In the genomic region with DNA sequence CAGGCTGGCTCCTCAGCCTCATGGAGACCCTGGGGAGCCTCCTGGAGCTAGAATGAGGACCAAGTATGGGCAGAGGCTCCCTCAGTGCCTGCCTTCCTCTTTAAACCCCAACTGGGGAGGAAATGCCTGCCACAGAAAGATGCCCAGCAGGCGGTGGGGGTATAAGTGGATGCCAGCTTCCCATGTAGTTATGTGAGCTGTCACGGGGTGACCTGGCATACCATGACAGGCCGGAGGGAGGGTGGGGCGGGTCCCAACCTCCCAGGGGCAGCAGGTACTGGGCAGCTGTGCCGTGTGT, we compare ENCODE assay signal across 28 cellular contexts. TPM values are rescaled to one million over a fixed set of nuclear protein-coding genes. Genes with fewer than 3 reads are reported as not detected.
"Had no signal": no experiment of that assay in that cellular context is flagged by ENCODE, and none has a peak within 500 bp of the region (broad histone marks: within the 10 kb centered on the region; RNA-seq: fewer than 3 reads in every experiment).

No MANE protein-coding gene starts in this region.

- ATAC-seq: activated CD8-positive, alpha-beta memory T cell treated with anti-CD3 and anti-CD28 coated beads, Interleukin-2, amount 10 ng/mL, durations not matched to agents 7 days and 5 days; activated naive CD8-positive, alpha-beta T cell treated with anti-CD3 and anti-CD28 coated beads, Interleukin-2, amount 50 U/mL, for 24 hours had no signal

- H3K36me3 ChIP-seq: MG63, WERI-Rb-1 had no signal

- DNase-seq: activated CD4-positive, alpha-beta memory T cell treated with anti-CD3 and anti-CD28 coated beads, Interleukin-2, amount 10 ng/mL, durations not matched to agents 7 days and 5 days; activated CD4-positive, alpha-beta T cell treated with anti-CD3 and anti-CD28 coated beads for 1 hour; activated CD4-positive, alpha-beta T cell treated with anti-CD3 and anti-CD28 coated beads for 48 hours; activated CD4-positive, CD25-positive, alpha-beta regulatory T cell; activated CD8-positive, alpha-beta memory T cell treated with anti-CD3 and anti-CD28 coated beads for 24 hours; activated CD8-positive, alpha-beta memory T cell treated with anti-CD3 and anti-CD28 coated beads, Interleukin-2, amount 10 ng/mL, durations not matched to agents 7 days and 5 days; activated CD8-positive, alpha-beta memory T cell treated with anti-CD3 and anti-CD28 coated beads, Interleukin-2, amount 50 U/mL, for 48 hours; activated effector memory CD4-positive, alpha-beta T cell treated with Interleukin-2 at 50 U/mL for 16 hours; activated naive CD4-positive, alpha-beta T cell treated with anti-CD3 and anti-CD28 coated beads, Interleukin-2, amount 10 ng/mL, durations not matched to agents 7 days and 5 days; activated naive CD8-positive, alpha-beta T cell treated with anti-CD3 and anti-CD28 coated beads, Interleukin-2, amount 50 U/mL, for 24 hours; activated T-cell treated with anti-CD3 and anti-CD28 coated beads, Interleukin-2, amount 50 U/mL, for 48 hours; anterior cingulate cortex; central memory CD4-positive, alpha-beta T cell; Karpas-422; MG63; NCI-H1048; NCI-H1436 treated with DMSO at 0.1 percent for 48 hours; NCI-H345; NCI-H748 treated with DMSO at 0.1 percent for 48 hours; OCI-M1; Right ventricle myocardium superior; SW 1271; T-helper 1 cell; T-helper 2 cell; T-helper 9 cell had no signal

- H3K27me3 Mint-ChIP-seq: activated naive CD8-positive, alpha-beta T cell had no signal

- H3K4me3 Mint-ChIP-seq: activated CD4-positive, alpha-beta memory T cell treated with anti-CD3 and anti-CD28 coated beads, Interleukin-2, amount 10 ng/mL, durations not matched to agents 7 days and 5 days; activated CD8-positive, alpha-beta memory T cell treated with anti-CD3 and anti-CD28 coated beads, Interleukin-2, amount 10 ng/mL, durations not matched to agents 7 days and 5 days; activated naive CD4-positive, alpha-beta T cell treated with anti-CD3 and anti-CD28 coated beads, Interleukin-2, amount 10 ng/mL, durations not matched to agents 7 days and 5 days; activated naive CD8-positive, alpha-beta T cell; activated naive CD8-positive, alpha-beta T cell treated with anti-CD3 and anti-CD28 coated beads, Interleukin-2, amount 50 U/mL, for 24 hours; brain had no signal

- H3K27me3 ChIP-seq: MG63 had no signal

- H3K9me3 ChIP-seq: MG63 had no signal

- H3K27ac Mint-ChIP-seq: activated CD4-positive, alpha-beta memory T cell treated with anti-CD3 and anti-CD28 coated beads, Interleukin-2, amount 10 ng/mL, durations not matched to agents 7 days and 5 days; activated CD8-positive, alpha-beta memory T cell treated with anti-CD3 and anti-CD28 coated beads, Interleukin-2, amount 10 ng/mL, durations not matched to agents 7 days and 5 days; activated naive CD4-positive, alpha-beta T cell treated with anti-CD3 and anti-CD28 coated beads, Interleukin-2, amount 10 ng/mL, durations not matched to agents 7 days and 5 days; activated naive CD8-positive, alpha-beta T cell; activated naive CD8-positive, alpha-beta T cell treated with anti-CD3 and anti-CD28 coated beads, Interleukin-2, amount 50 U/mL, for 24 hours had no signal

- H3K36me3 Mint-ChIP-seq: activated CD8-positive, alpha-beta memory T cell treated with anti-CD3 and anti-CD28 coated beads, Interleukin-2, amount 10 ng/mL, durations not matched to agents 7 days and 5 days; activated naive CD4-positive, alpha-beta T cell treated with anti-CD3 and anti-CD28 coated beads, Interleukin-2, amount 10 ng/mL, durations not matched to agents 7 days and 5 days; activated naive CD8-positive, alpha-beta T cell; brain had no signal

- H3K4me3 ChIP-seq: MG63 had no signal

- H3K9me3 Mint-ChIP-seq: activated CD4-positive, alpha-beta memory T cell treated with anti-CD3 and anti-CD28 coated beads, Interleukin-2, amount 10 ng/mL, durations not matched to agents 7 days and 5 days; activated naive CD4-positive, alpha-beta T cell treated with anti-CD3 and anti-CD28 coated beads, Interleukin-2, amount 10 ng/mL, durations not matched to agents 7 days and 5 days; activated naive CD8-positive, alpha-beta T cell treated with anti-CD3 and anti-CD28 coated beads, Interleukin-2, amount 50 U/mL, for 24 hours; brain had no signal

- H3K4me1 Mint-ChIP-seq: activated CD4-positive, alpha-beta memory T cell treated with anti-CD3 and anti-CD28 coated beads, Interleukin-2, amount 10 ng/mL, durations not matched to agents 7 days and 5 days; activated CD8-positive, alpha-beta memory T cell treated with anti-CD3 and anti-CD28 coated beads, Interleukin-2, amount 10 ng/mL, durations not matched to agents 7 days and 5 days; activated naive CD4-positive, alpha-beta T cell treated with anti-CD3 and anti-CD28 coated beads, Interleukin-2, amount 10 ng/mL, durations not matched to agents 7 days and 5 days; activated naive CD8-positive, alpha-beta T cell treated with anti-CD3 and anti-CD28 coated beads, Interleukin-2, amount 50 U/mL, for 24 hours had no signal

RNA-seq across cellular contexts. Expression of gene COL13A1, which starts 35.0 kb away (rescaled TPM):
- total RNA-seq: activated CD4-positive, alpha-beta memory T cell treated with anti-CD3 and anti-CD28 coated beads, Interleukin-2, amount 10 ng/mL, durations not matched to agents 7 days and 5 days; activated CD8-positive, alpha-beta memory T cell treated with anti-CD3 and anti-CD28 coated beads, Interleukin-2, amount 10 ng/mL, durations not matched to agents 7 days and 5 days had no signal
